In the genomic region with DNA sequence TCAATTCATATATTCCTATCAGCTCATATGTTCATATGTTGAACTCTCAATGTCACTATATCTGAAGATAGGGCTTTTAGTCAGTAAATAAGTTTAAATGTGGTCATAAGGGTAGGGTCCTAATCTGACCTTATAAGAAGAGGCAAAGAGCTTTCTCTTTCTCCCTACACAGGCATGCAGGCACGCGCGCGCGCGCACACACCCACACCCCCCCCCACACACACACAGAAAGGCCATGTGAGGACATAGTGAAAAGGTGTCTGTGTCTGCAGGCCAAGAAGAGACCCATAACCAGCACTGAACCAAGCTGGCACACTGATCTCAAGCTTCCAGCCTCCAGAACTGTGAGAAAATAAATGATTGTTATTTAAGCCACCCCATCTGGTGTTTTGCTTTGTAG, we compare ENCODE assay signal across 31 cellular contexts.
"Had no signal": no experiment of that assay in that cellular context is flagged by ENCODE, and none has a peak within 500 bp of the region (broad histone marks: within the 10 kb centered on the region; RNA-seq: fewer than 3 reads in every experiment).

No MANE protein-coding gene starts in this region.

- ATAC-seq: natural killer cell; psoas muscle; right cardiac atrium; right lobe of liver; stimulated activated memory B cell treated with anti-CD40 and anti-IgM and Interleukin-4, amounts not matched to agents 10 μg/mL and 1 μg/mL and 100 μg/mL, for 72 hours; stimulated activated naive CD8-positive, alpha-beta T cell treated with anti-CD3 and anti-CD28 coated beads, Interleukin-15, amount 100 ng/mL, for 72 hours; stimulated activated naive CD8-positive, alpha-beta T cell treated with anti-CD3 and anti-CD28 coated beads, Interleukin-15, Interleukin-2, amounts not matched to agents 100 U/mL and 50 U/mL, for 24 hours; upper lobe of right lung had no signal

- H3K27ac ChIP-seq: neural progenitor cell, ovary, parathyroid adenoma, psoas muscle, right lobe of liver, sigmoid colon, spleen, suprapubic skin, testis, tibial artery, transverse colon, upper lobe of right lung, uterus had no signal

- H3K9me3 ChIP-seq: ovary, psoas muscle, right lobe of liver, sigmoid colon, spleen, suprapubic skin, testis, tibial artery, transverse colon, upper lobe of right lung, uterus had no signal

- H3K4me3 ChIP-seq: neural progenitor cell, ovary, psoas muscle, right lobe of liver, sigmoid colon, spleen, suprapubic skin, testis, tibial artery, transverse colon, upper lobe of right lung, uterus had no signal

- DNase-seq: natural killer cell; occipital lobe; ovary; posterior cingulate gyrus; psoas muscle; right cardiac atrium; right lobe of liver; sigmoid colon; small intestine; spleen; stimulated activated CD4-positive, alpha-beta T cell treated with anti-CD3 and anti-CD28 coated beads, Interleukin-12 subunit alpha, Interleukin-12 subunit beta, amount 100 ng/mL, for 4 hours; stimulated activated CD4-positive, alpha-beta T cell treated with anti-CD3 and anti-CD28 coated beads, Interleukin-1b, Interleukin-23, amount 100 ng/mL, for 48 hours; stimulated activated CD4-positive, alpha-beta T cell treated with anti-CD3 and anti-CD28 coated beads, Interleukin-4, amount 100 ng/mL, for 1 hour; stimulated activated CD4-positive, alpha-beta T cell treated with anti-CD3 and anti-CD28 coated beads, Interleukin-4, amount 100 ng/mL, for 4 hours; stimulated activated CD8-positive, alpha-beta memory T cell treated with anti-CD3 and anti-CD28 coated beads, Interleukin-4, amount 100 ng/mL, for 48 hours; stimulated activated naive CD4-positive, alpha-beta T cell; stimulated activated naive CD8-positive, alpha-beta T cell treated with anti-CD3 and anti-CD28 coated beads, Interleukin-15, amount 100 ng/mL, for 72 hours; stimulated activated naive CD8-positive, alpha-beta T cell treated with anti-CD3 and anti-CD28 coated beads, Interleukin-15, Interleukin-2, amounts not matched to agents 100 U/mL and 50 U/mL, for 24 hours; substantia nigra; testis; tibial artery; transverse colon; upper lobe of right lung; uterus had no signal

- H3K9me3 Mint-ChIP-seq: natural killer cell; nephron; neural progenitor cell; stimulated activated memory B cell treated with anti-CD40 and anti-IgM and Interleukin-4, amounts not matched to agents 10 μg/mL and 1 μg/mL and 100 μg/mL, for 72 hours; stimulated activated naive CD8-positive, alpha-beta T cell treated with anti-CD3 and anti-CD28 coated beads, Interleukin-15, amount 100 ng/mL, for 72 hours; type B pancreatic cell had no signal

- H3K4me3 Mint-ChIP-seq: natural killer cell; nephron; neural progenitor cell; stimulated activated memory B cell treated with anti-CD40 and anti-IgM and Interleukin-4, amounts not matched to agents 10 μg/mL and 1 μg/mL and 100 μg/mL, for 72 hours; stimulated activated naive CD8-positive, alpha-beta T cell treated with anti-CD3 and anti-CD28 coated beads, Interleukin-15, amount 100 ng/mL, for 72 hours; type B pancreatic cell had no signal

- H3K4me1 Mint-ChIP-seq: natural killer cell; neural progenitor cell; stimulated activated memory B cell treated with anti-CD40 and anti-IgM and Interleukin-4, amounts not matched to agents 10 μg/mL and 1 μg/mL and 100 μg/mL, for 72 hours; stimulated activated naive CD8-positive, alpha-beta T cell treated with anti-CD3 and anti-CD28 coated beads, Interleukin-15, amount 100 ng/mL, for 72 hours had no signal

- H3K27me3 ChIP-seq: neural progenitor cell, ovary, right lobe of liver, sigmoid colon, spleen, suprapubic skin, testis, tibial artery, transverse colon, upper lobe of right lung, uterus had no signal

- H3K4me1 ChIP-seq: neural progenitor cell, parathyroid adenoma, psoas muscle, right lobe of liver, sigmoid colon, spleen, suprapubic skin, testis, upper lobe of right lung, uterus had no signal

- H3K36me3 Mint-ChIP-seq: natural killer cell; neural progenitor cell; stimulated activated memory B cell treated with anti-CD40 and anti-IgM and Interleukin-4, amounts not matched to agents 10 μg/mL and 1 μg/mL and 100 μg/mL, for 72 hours; type B pancreatic cell had no signal

- H3K36me3 ChIP-seq: neural progenitor cell, ovary, right lobe of liver, sigmoid colon, spleen, suprapubic skin, tibial artery, transverse colon, upper lobe of right lung, uterus had no signal

- H3K27ac Mint-ChIP-seq: natural killer cell; nephron; neural progenitor cell; progenitor cell of endocrine pancreas; stimulated activated memory B cell treated with anti-CD40 and anti-IgM and Interleukin-4, amounts not matched to agents 10 μg/mL and 1 μg/mL and 100 μg/mL, for 72 hours; stimulated activated naive CD8-positive, alpha-beta T cell treated with anti-CD3 and anti-CD28 coated beads, Interleukin-15, amount 100 ng/mL, for 72 hours; type B pancreatic cell had no signal

- H3K27me3 Mint-ChIP-seq: progenitor cell of endocrine pancreas had no signal
